ENCODE assay signal across 8 cellular contexts in the genomic region with DNA sequence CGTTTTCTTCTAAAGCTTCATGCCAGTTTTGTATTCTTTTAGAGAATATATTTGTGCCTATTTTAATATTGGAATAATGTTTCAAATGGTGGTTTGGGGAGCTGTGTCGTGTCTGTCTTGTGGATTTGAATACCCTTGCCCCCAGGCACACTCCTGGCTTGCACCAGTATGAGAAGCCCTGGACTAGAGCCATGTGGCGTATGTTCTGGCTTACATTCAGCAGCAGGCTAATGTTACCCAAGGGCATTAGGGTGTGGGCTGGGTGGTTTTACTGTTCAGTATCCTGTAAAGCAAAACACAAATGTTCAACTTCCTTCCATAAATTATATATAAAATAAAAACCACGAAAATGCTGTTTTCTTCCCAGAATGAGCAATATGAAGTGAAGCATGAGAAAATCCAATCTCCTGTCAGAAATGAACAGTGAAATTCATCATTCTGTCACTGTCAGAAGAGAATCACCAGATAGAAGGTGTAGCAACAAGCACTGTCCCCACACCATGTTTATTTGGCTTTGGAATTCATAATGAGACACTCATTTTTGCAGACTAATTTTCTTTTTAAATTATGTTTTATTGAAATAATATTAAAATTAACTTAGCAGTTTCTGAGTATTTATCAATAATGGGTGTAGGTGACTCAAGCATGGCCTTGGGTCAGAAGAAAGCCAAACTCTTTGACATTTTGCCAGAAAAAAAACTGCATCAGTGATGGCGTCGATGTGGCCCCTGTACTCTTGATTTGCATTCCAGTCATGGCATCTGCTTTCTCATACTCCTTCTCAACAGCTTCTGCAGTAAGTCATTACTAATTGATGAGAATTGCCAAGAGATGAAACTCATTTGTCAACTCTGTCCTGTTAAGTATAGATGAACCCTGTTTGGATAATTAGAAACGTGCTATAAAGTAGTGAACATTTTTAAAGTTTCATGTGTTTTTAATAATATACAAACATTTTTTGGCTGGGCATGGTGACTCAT. TPM values are rescaled to one million over a fixed set of nuclear protein-coding genes. Genes with fewer than 3 reads are reported as not detected.
DNase-seq lines count a peak whose midpoint lies in the region; ATAC-seq lines count a peak whose summit lies in the region.

No MANE protein-coding gene starts in this region.

- DNase-seq in EL (peak; percentile 88), NCI-H69 (lab: John Stamatoyannopoulos, UW) (peak; percentile 87), pons (ENCODE audit: low spot score) (peak; percentile 39), SKM-1 (lab: John Stamatoyannopoulos, UW; ENCODE audit: unreplicated experiment) (no peak)
- no peak for DNase-seq in effector CD4-positive, alpha-beta T cell

- peak; percentile 54 for ATAC-seq in esophagus mucosa
- ATAC-seq in GM21528 (IDR thresholded peaks at IDR 0.05; ENCODE audit: low FRiP score, unreplicated experiment), result no peak
- no peak for ATAC-seq in HG03439 (IDR thresholded peaks at IDR 0.05; ENCODE audit: unreplicated experiment)

RNA-seq across cellular contexts. Expression of a gene that starts 43.8 kb away (rescaled TPM):
- 11.1 TPM for total RNA-seq in esophagus mucosa

Comparison
In these comparisons a context has a peak if more than half of its experiments do, and no peak if none do; other contexts are left out.
1. DNase-seq: peak in EL (single experiment), NCI-H69 (single experiment) and pons (single experiment); none in SKM-1 (single experiment) and effector CD4-positive, alpha-beta T cell (single experiment).